Comparison of ENCODE assay signal across 15 cellular contexts in genomic region chr2:191582355-191582754, GRCh38.
DNase-seq lines count a peak whose midpoint lies in the region; ATAC-seq and TF ChIP-seq lines count a peak whose summit lies in the region.
"Had no signal": no experiment of that assay in that cellular context is flagged by ENCODE, and none has a peak within 500 bp of the region (broad histone marks: within the 10 kb centered on the region; RNA-seq: fewer than 3 reads in every experiment).

No MANE protein-coding gene starts in this region.

- H3K4me2 ChIP-seq in mesendoderm (ENCODE audit: low read length): no peak overlapping the region

- no peak overlapping the region for H3K23ac ChIP-seq in mesendoderm (ENCODE audit: low read length)

- no peaks in the 10 kb centered on the region for H3K79me1 ChIP-seq in mesendoderm (ENCODE audit: low read length)

- no peak overlapping the region for H3K4ac ChIP-seq in mesendoderm (ENCODE audit: low read depth, low read length)

- H3K27me3 ChIP-seq in mesendoderm (ENCODE audit: insufficient read depth, low read length, poor library complexity): no peaks in the 10 kb centered on the region
- H3K27me3 ChIP-seq: testis had no signal

- ATAC-seq in HG03159 (IDR thresholded peaks at IDR 0.05; ENCODE audit: unreplicated experiment): no peak
- ATAC-seq in GM18870 (IDR thresholded peaks at IDR 0.05; ENCODE audit: unreplicated experiment): no peak

- H3K27ac ChIP-seq in mesendoderm (ENCODE audit: low read depth, low read length): no peak overlapping the region
- H3K27ac ChIP-seq: psoas muscle, testis had no signal

- H3K4me3 ChIP-seq in AG10803 (ENCODE audit: low read length) (no peak overlapping the region), LNCaP clone FGC (ENCODE audit: low read depth, low read length) (no peak overlapping the region), choroid plexus epithelial cell (ENCODE audit: low read depth, low read length) (no peak overlapping the region), mesendoderm (ENCODE audit: low read length) (no peak overlapping the region)
- H3K4me3 ChIP-seq: psoas muscle, testis had no signal

- no peak overlapping the region for H2BK15ac ChIP-seq in mesendoderm (replicated peaks; ENCODE audit: low read depth)

- no peaks in the 10 kb centered on the region for H3K79me2 ChIP-seq in mesendoderm (ENCODE audit: control insufficient read depth, insufficient read depth, low read length)

- no peak overlapping the region for H2BK5ac ChIP-seq in mesendoderm (ENCODE audit: low read length)

- TF ChIP-seq CTCF in AG10803 (conservative IDR thresholded peaks at IDR 0.05; ENCODE audit: low read length) (no peak), LNCaP clone FGC (IDR thresholded peaks at IDR 0.05; ENCODE audit: control insufficient read depth, extremely low read depth, insufficient read depth) (no peak), choroid plexus epithelial cell (conservative IDR thresholded peaks at IDR 0.05; ENCODE audit: low read depth, low read length) (no peak)

- H4K8ac ChIP-seq in mesendoderm (ENCODE audit: low read depth, low read length): no peak overlapping the region

- DNase-seq in AG10803 (ENCODE audit: low read depth) (peak; percentile 96), LNCaP clone FGC (ENCODE audit: low read depth) (peak; percentile 4), choroid plexus epithelial cell (ENCODE audit: low read depth) (peak; percentile 85), mesendoderm (peak; percentile 60), GM19240 (ENCODE audit: insufficient read length, low spot score) (no peak), NCI-H1048 (lab: John Stamatoyannopoulos, UW) (no peak)
- DNase-seq: cerebellar nuclear complex, head of caudate nucleus, Karpas-422, NCI-H345, psoas muscle, SHP77, testis had no signal

- H4K5ac ChIP-seq in mesendoderm (ENCODE audit: low read length): no peak overlapping the region

- H2BK120ac ChIP-seq in mesendoderm (ENCODE audit: low read depth, low read length): no peak overlapping the region

- H3K4me1 ChIP-seq in mesendoderm (ENCODE audit: control insufficient read depth, low read depth, low read length): no peaks in the 10 kb centered on the region
- H3K4me1 ChIP-seq: psoas muscle, testis had no signal

- no peak overlapping the region for H3K9ac ChIP-seq in mesendoderm (ENCODE audit: low read length)

- H3K18ac ChIP-seq in mesendoderm (ENCODE audit: low read length): no peak overlapping the region

- no peaks in the 10 kb centered on the region for H3K36me3 ChIP-seq in mesendoderm (ENCODE audit: control insufficient read depth, insufficient read depth, low read length)

- no peak overlapping the region for H3K56ac ChIP-seq in mesendoderm (ENCODE audit: low read length)

- no peak overlapping the region for H2AK5ac ChIP-seq in mesendoderm (ENCODE audit: low read length)

Comparison
In these comparisons a context has a peak if more than half of its experiments do, and no peak if none do; other contexts are left out.
1. DNase-seq: peak in AG10803 (single experiment), LNCaP clone FGC (single experiment), choroid plexus epithelial cell (single experiment) and mesendoderm (single experiment); none in GM19240 (single experiment) and NCI-H1048 (single experiment).